ENCODE assay signal across 20 cellular contexts in genomic region chr16:62036807-62037135, GRCh38. TPM values are rescaled to one million over a fixed set of nuclear protein-coding genes. Genes with fewer than 3 reads are reported as not detected.
DNase-seq lines count a peak whose midpoint lies in the region; ATAC-seq and TF ChIP-seq lines count a peak whose summit lies in the region.
"Had no signal": no experiment of that assay in that cellular context is flagged by ENCODE, and none has a peak within 500 bp of the region (broad histone marks: within the 10 kb centered on the region; RNA-seq: fewer than 3 reads in every experiment).

No MANE protein-coding gene starts in this region.

- H3K9me3 ChIP-seq in HUES6 (ENCODE audit: control insufficient read depth, insufficient read depth, low read depth, low read length): no peaks in the 10 kb centered on the region
- no peaks in the 10 kb centered on the region for H3K9me3 ChIP-seq in iPS-20b (ENCODE audit: insufficient read depth, low read depth, low read length)
- H3K9me3 ChIP-seq: thyroid gland had no signal

- H3K4me3 Mint-ChIP-seq in brain: peak overlapping the region; percentile 85 to 95 (median 91)
- H3K4me3 Mint-ChIP-seq: naive thymus-derived CD4-positive, alpha-beta T cell; stimulated activated effector memory CD8-positive, alpha-beta T cell treated with anti-CD3 and anti-CD28 coated beads, Interleukin-12 subunit alpha, Interleukin-12 subunit beta, amount 100 ng/mL, for 72 hours had no signal

- H3K9ac ChIP-seq in HUES6 (ENCODE audit: low read length) (no peak overlapping the region), iPS-20b (ENCODE audit: low read depth, low read length) (peak overlapping the region; percentile 25; the same call in 1 of the 2 replicates)
- H3K9ac ChIP-seq: BLaER1 had no signal

- ATAC-seq in GM21825 (IDR thresholded peaks at IDR 0.05; ENCODE audit: unreplicated experiment): no peak
- ATAC-seq: HepG2; naive thymus-derived CD4-positive, alpha-beta T cell; stimulated activated effector memory CD8-positive, alpha-beta T cell treated with anti-CD3 and anti-CD28 coated beads, Interleukin-12 subunit alpha, Interleukin-12 subunit beta, amount 100 ng/mL, for 72 hours had no signal

- no peaks in the 10 kb centered on the region for H3K9me3 Mint-ChIP-seq in brain

- TF ChIP-seq CTCF in brain (conservative IDR thresholded peaks at IDR 0.05): no peak

- H3K27ac Mint-ChIP-seq in brain: peak overlapping the region in 2 of 5 experiments; percentile 33 to 78
- H3K27ac Mint-ChIP-seq: naive thymus-derived CD4-positive, alpha-beta T cell; stimulated activated effector memory CD8-positive, alpha-beta T cell treated with anti-CD3 and anti-CD28 coated beads, Interleukin-12 subunit alpha, Interleukin-12 subunit beta, amount 100 ng/mL, for 72 hours had no signal

- peak; percentile 68 for DNase-seq in retina
- DNase-seq in stimulated activated CD4-positive, alpha-beta T cell treated with anti-CD3 and anti-CD28 coated beads, Interleukin-4, amount 100 ng/mL, for 24 hours: no peak
- no peak for DNase-seq in activated T-cell treated with anti-CD3 and anti-CD28 coated beads for 4 hours
- DNase-seq in AG08395 (ENCODE audit: low spot score): no peak
- DNase-seq: activated CD4-positive, alpha-beta T cell treated with anti-CD3 and anti-CD28 coated beads, Interleukin-2, amount 50 U/mL, for 48 hours; activated naive CD4-positive, alpha-beta T cell treated with Interleukin-2 at 50 U/mL for 16 hours; naive thymus-derived CD4-positive, alpha-beta T cell; NCI-H187; NCI-H446; T-helper 1 cell; thyroid gland had no signal

- H3K27me3 Mint-ChIP-seq in brain: peaks cover 34% of the 10 kb centered on the region

- peaks cover 67% of the 10 kb centered on the region for H3K4me1 Mint-ChIP-seq in brain
- H3K4me1 Mint-ChIP-seq: stimulated activated effector memory CD8-positive, alpha-beta T cell treated with anti-CD3 and anti-CD28 coated beads, Interleukin-12 subunit alpha, Interleukin-12 subunit beta, amount 100 ng/mL, for 72 hours had no signal

- H3K27me3 ChIP-seq in HUES6 (ENCODE audit: control insufficient read depth, insufficient read depth, low read length) (peaks cover 74% of the 10 kb centered on the region), iPS-20b (ENCODE audit: insufficient read depth, low read length) (peaks cover 75% of the 10 kb centered on the region)
- H3K27me3 ChIP-seq: BLaER1, thyroid gland had no signal

- H3K36me3 ChIP-seq in HUES6 (ENCODE audit: control insufficient read depth, insufficient read depth, low read length): no peaks in the 10 kb centered on the region
- no peaks in the 10 kb centered on the region for H3K36me3 ChIP-seq in iPS-20b (ENCODE audit: insufficient read depth, low read depth, low read length)
- H3K36me3 ChIP-seq: BLaER1, thyroid gland had no signal

- H3K4me1 ChIP-seq in HUES6 (ENCODE audit: control insufficient read depth, insufficient read depth, low read length) (peaks cover 36% of the 10 kb centered on the region), iPS-20b (ENCODE audit: insufficient read depth, low read length) (peaks cover 29% of the 10 kb centered on the region)
- H3K4me1 ChIP-seq: BLaER1, foreskin keratinocyte, thyroid gland had no signal

- H3K27ac ChIP-seq in HUES6 (ENCODE audit: low read depth, low read length) (no peak overlapping the region), iPS-20b (ENCODE audit: low read length) (no peak overlapping the region)
- H3K27ac ChIP-seq: BLaER1, foreskin keratinocyte, thyroid gland had no signal

- no peaks in the 10 kb centered on the region for H3K36me3 Mint-ChIP-seq in brain
- H3K36me3 Mint-ChIP-seq: stimulated activated effector memory CD8-positive, alpha-beta T cell treated with anti-CD3 and anti-CD28 coated beads, Interleukin-12 subunit alpha, Interleukin-12 subunit beta, amount 100 ng/mL, for 72 hours had no signal

- peak overlapping the region; percentile 74 for H3K4me3 ChIP-seq in HUES6 (ENCODE audit: low read depth, low read length)
- H3K4me3 ChIP-seq in iPS-20b (ENCODE audit: low read length): peak overlapping the region; percentile 67
- H3K4me3 ChIP-seq: BLaER1, thyroid gland had no signal

RNA-seq across cellular contexts. Expression of gene CDH8, which starts 0.5 kb away (rescaled TPM):
- 2.5 TPM for polyA plus RNA-seq in brain (ENCODE audit: insufficient read depth, low read depth, low replicate concordance)
- polyA plus RNA-seq: HepG2; liver; naive thymus-derived CD4-positive, alpha-beta T cell had no signal
